In the genomic region with DNA sequence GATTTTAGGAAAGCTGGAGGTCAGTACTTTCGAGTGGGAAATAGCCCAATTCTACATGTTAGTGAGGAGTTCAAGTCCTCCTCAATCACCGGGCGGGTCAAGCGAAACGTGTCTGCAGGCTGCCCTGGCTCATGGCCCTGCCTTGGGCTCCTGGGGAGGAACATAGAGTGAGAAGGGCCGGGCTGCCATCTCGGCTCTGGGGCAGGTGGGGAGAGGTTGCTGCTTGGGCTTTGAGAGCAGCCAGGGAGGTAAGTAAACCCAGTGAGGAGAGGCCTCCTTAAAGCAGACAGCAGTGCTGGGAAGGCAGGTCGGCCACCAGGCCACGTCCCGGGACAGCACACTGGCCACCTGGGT, we compare ENCODE assay signal across 1 cellular context.
TF ChIP-seq lines count a peak whose summit lies in the region.

No MANE protein-coding gene starts in this region.

TF ChIP-seq in GM12878, 131 proteins besides CTCF, POLR2A, EP300 and RAD21:
- TF ChIP-seq, protein P1, sequence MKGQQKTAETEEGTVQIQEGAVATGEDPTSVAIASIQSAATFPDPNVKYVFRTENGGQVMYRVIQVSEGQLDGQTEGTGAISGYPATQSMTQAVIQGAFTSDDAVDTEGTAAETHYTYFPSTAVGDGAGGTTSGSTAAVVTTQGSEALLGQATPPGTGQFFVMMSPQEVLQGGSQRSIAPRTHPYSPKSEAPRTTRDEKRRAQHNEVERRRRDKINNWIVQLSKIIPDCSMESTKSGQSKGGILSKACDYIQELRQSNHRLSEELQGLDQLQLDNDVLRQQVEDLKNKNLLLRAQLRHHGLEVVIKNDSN (IDR thresholded peaks at IDR 0.05; ENCODE audit: borderline replicate concordance, extremely low read length, insufficient read depth, low read depth, low read length), result no peak
- TF ChIP-seq PAX8 (IDR thresholded peaks at IDR 0.05) (no peak), JUND (IDR thresholded peaks at IDR 0.05; ENCODE audit: low read depth, low read length) (no peak), LARP7 (IDR thresholded peaks at IDR 0.05) (no peak)
